In the genomic region with DNA sequence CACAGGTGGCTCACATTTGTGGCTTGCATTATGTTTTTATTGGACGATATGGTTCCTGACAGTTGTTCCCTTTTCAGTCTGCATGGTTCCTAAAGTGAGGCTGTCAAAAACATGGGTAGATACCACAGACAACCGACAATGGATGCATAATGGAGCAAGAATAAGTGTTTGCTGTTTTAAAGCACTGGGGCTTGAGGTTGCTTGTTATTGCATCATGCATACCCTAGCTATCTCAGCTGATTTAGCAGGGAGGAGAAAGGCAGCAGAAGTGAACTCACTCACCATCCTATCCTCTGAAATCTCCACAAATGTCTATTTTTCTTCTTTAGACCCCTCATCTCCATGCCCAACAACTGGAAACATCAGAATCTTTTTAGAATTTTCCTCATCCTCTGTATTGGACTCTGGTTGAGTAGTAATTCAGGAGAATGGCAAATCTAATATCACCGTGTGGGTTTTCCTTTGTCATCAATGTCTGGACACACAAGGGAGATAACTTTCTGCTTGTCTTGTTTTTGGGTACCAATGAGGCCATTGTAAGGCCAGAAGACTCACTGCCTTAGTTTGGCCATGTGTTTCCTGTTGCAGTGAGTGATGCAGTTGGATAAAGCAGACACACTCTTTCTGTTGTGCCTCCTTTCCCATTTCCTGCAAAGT, we compare ENCODE assay signal across 1 cellular context.
TF ChIP-seq lines count a peak whose summit lies in the region.

No MANE protein-coding gene starts in this region.

TF ChIP-seq in K562, 482 proteins besides CTCF, POLR2A, EP300 and RAD21 (continued from another document and continues in another):
- TF ChIP-seq, protein P1, sequence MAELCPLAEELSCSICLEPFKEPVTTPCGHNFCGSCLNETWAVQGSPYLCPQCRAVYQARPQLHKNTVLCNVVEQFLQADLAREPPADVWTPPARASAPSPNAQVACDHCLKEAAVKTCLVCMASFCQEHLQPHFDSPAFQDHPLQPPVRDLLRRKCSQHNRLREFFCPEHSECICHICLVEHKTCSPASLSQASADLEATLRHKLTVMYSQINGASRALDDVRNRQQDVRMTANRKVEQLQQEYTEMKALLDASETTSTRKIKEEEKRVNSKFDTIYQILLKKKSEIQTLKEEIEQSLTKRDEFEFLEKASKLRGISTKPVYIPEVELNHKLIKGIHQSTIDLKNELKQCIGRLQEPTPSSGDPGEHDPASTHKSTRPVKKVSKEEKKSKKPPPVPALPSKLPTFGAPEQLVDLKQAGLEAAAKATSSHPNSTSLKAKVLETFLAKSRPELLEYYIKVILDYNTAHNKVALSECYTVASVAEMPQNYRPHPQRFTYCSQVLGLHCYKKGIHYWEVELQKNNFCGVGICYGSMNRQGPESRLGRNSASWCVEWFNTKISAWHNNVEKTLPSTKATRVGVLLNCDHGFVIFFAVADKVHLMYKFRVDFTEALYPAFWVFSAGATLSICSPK (IDR thresholded peaks at IDR 0.05; ENCODE audit: borderline replicate concordance), result no peak
- TF ChIP-seq ZBTB17 (CRISPR knock-in tag; IDR thresholded peaks at IDR 0.05) (peak; percentile 89), ZEB2 (IDR thresholded peaks at IDR 0.05) (peak; percentile 59; the same call in 1 of the 2 replicates), ZNF57 (CRISPR knock-in tag; IDR thresholded peaks at IDR 0.05) (no peak), SRF (CRISPR knock-in tag; IDR thresholded peaks at IDR 0.05) (peak in 1 of 2 experiments; percentile 90; a peak in 1 of 4 replicates), HDAC8 (tag; IDR thresholded peaks at IDR 0.05) (peak; percentile 70; the same call in 1 of the 2 replicates), ZNF311 (CRISPR knock-in tag; IDR thresholded peaks at IDR 0.05) (0 out of 2 replicates have a peak, but pooled peaks have one; percentile 17), NBN (IDR thresholded peaks at IDR 0.05; ENCODE audit: low read depth) (peak; percentile 75), L3MBTL2 (IDR thresholded peaks at IDR 0.05) (peak; percentile 78), ARHGAP35 (IDR thresholded peaks at IDR 0.05; ENCODE audit: partially characterized antibody) (no peak), MAZ (CRISPR knock-in tag; conservative IDR thresholded peaks at IDR 0.05 in 1 of 2, IDR thresholded peaks at IDR 0.05 in 1 of 2) (peak; percentile 41 to 47; a peak in 2 of 4 replicates), CTBP1 (IDR thresholded peaks at IDR 0.05; ENCODE audit: borderline replicate concordance) (peak; percentile 87), TEAD2 (tag; IDR thresholded peaks at IDR 0.05) (peak; percentile 62; the same call in 1 of the 2 replicates), ZNF239 (CRISPR knock-in tag; IDR thresholded peaks at IDR 0.05) (peak; percentile 78), KLF6 (CRISPR knock-in tag; IDR thresholded peaks at IDR 0.05; ENCODE audit: borderline replicate concordance) (peak; percentile 89), CEBPB (tag; IDR thresholded peaks at IDR 0.05) (peak; percentile 97), ZNF717 (CRISPR knock-in tag; IDR thresholded peaks at IDR 0.05) (no peak), SNRNP70 (optimal IDR thresholded peaks at IDR 0.05; ENCODE audit: low read depth, low read length) (no peak), MEF2D (tag; conservative IDR thresholded peaks at IDR 0.05; ENCODE audit: low read depth) (peak; percentile 60), ZNF431 (CRISPR knock-in tag; IDR thresholded peaks at IDR 0.05) (no peak), ATF1 (CRISPR knock-in tag; IDR thresholded peaks at IDR 0.05) (no peak), ATF1 (tag; IDR thresholded peaks at IDR 0.05) (peak; percentile 53), ARID1B (IDR thresholded peaks at IDR 0.05) (peak; percentile 73; the same call in 1 of the 2 replicates)
- TF ChIP-seq, protein P2, sequence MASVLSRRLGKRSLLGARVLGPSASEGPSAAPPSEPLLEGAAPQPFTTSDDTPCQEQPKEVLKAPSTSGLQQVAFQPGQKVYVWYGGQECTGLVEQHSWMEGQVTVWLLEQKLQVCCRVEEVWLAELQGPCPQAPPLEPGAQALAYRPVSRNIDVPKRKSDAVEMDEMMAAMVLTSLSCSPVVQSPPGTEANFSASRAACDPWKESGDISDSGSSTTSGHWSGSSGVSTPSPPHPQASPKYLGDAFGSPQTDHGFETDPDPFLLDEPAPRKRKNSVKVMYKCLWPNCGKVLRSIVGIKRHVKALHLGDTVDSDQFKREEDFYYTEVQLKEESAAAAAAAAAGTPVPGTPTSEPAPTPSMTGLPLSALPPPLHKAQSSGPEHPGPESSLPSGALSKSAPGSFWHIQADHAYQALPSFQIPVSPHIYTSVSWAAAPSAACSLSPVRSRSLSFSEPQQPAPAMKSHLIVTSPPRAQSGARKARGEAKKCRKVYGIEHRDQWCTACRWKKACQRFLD (CRISPR knock-in tag; IDR thresholded peaks at IDR 0.05), result no peak
- TF ChIP-seq, protein P3, sequence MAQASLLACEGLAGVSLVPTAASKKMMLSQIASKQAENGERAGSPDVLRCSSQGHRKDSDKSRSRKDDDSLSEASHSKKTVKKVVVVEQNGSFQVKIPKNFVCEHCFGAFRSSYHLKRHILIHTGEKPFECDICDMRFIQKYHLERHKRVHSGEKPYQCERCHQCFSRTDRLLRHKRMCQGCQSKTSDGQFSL (CRISPR knock-in tag; IDR thresholded peaks at IDR 0.05), result no peak
- TF ChIP-seq, protein P3 (tag; IDR thresholded peaks at IDR 0.05), result 0 out of 4 replicates have a peak, but pooled peaks of 1 of the 2 experiments have one; percentile 35
- TF ChIP-seq, protein P4, sequence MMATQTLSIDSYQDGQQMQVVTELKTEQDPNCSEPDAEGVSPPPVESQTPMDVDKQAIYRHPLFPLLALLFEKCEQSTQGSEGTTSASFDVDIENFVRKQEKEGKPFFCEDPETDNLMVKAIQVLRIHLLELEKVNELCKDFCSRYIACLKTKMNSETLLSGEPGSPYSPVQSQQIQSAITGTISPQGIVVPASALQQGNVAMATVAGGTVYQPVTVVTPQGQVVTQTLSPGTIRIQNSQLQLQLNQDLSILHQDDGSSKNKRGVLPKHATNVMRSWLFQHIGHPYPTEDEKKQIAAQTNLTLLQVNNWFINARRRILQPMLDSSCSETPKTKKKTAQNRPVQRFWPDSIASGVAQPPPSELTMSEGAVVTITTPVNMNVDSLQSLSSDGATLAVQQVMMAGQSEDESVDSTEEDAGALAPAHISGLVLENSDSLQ (IDR thresholded peaks at IDR 0.05), result peak; percentile 46
- TF ChIP-seq, protein P5, sequence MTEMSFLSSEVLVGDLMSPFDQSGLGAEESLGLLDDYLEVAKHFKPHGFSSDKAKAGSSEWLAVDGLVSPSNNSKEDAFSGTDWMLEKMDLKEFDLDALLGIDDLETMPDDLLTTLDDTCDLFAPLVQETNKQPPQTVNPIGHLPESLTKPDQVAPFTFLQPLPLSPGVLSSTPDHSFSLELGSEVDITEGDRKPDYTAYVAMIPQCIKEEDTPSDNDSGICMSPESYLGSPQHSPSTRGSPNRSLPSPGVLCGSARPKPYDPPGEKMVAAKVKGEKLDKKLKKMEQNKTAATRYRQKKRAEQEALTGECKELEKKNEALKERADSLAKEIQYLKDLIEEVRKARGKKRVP (CRISPR knock-in tag; IDR thresholded peaks at IDR 0.05), result peak; percentile 100
- TF ChIP-seq, protein P6, sequence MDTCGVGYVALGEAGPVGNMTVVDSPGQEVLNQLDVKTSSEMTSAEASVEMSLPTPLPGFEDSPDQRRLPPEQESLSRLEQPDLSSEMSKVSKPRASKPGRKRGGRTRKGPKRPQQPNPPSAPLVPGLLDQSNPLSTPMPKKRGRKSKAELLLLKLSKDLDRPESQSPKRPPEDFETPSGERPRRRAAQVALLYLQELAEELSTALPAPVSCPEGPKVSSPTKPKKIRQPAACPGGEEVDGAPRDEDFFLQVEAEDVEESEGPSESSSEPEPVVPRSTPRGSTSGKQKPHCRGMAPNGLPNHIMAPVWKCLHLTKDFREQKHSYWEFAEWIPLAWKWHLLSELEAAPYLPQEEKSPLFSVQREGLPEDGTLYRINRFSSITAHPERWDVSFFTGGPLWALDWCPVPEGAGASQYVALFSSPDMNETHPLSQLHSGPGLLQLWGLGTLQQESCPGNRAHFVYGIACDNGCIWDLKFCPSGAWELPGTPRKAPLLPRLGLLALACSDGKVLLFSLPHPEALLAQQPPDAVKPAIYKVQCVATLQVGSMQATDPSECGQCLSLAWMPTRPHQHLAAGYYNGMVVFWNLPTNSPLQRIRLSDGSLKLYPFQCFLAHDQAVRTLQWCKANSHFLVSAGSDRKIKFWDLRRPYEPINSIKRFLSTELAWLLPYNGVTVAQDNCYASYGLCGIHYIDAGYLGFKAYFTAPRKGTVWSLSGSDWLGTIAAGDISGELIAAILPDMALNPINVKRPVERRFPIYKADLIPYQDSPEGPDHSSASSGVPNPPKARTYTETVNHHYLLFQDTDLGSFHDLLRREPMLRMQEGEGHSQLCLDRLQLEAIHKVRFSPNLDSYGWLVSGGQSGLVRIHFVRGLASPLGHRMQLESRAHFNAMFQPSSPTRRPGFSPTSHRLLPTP (IDR thresholded peaks at IDR 0.05; ENCODE audit: borderline replicate concordance, extremely low read depth, insufficient read length), result no peak
- TF ChIP-seq, protein P7, sequence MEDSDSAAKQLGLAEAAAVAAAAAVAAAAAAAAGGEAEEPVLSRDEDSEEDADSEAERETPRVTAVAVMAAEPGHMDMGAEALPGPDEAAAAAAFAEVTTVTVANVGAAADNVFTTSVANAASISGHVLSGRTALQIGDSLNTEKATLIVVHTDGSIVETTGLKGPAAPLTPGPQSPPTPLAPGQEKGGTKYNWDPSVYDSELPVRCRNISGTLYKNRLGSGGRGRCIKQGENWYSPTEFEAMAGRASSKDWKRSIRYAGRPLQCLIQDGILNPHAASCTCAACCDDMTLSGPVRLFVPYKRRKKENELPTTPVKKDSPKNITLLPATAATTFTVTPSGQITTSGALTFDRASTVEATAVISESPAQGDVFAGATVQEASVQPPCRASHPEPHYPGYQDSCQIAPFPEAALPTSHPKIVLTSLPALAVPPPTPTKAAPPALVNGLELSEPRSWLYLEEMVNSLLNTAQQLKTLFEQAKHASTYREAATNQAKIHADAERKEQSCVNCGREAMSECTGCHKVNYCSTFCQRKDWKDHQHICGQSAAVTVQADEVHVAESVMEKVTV (CRISPR knock-in tag; IDR thresholded peaks at IDR 0.05), result peak; percentile 66
- TF ChIP-seq, protein P8, sequence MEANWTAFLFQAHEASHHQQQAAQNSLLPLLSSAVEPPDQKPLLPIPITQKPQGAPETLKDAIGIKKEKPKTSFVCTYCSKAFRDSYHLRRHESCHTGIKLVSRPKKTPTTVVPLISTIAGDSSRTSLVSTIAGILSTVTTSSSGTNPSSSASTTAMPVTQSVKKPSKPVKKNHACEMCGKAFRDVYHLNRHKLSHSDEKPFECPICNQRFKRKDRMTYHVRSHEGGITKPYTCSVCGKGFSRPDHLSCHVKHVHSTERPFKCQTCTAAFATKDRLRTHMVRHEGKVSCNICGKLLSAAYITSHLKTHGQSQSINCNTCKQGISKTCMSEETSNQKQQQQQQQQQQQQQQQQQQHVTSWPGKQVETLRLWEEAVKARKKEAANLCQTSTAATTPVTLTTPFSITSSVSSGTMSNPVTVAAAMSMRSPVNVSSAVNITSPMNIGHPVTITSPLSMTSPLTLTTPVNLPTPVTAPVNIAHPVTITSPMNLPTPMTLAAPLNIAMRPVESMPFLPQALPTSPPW (CRISPR knock-in tag; IDR thresholded peaks at IDR 0.05), result peak; percentile 31
- TF ChIP-seq, protein P9, sequence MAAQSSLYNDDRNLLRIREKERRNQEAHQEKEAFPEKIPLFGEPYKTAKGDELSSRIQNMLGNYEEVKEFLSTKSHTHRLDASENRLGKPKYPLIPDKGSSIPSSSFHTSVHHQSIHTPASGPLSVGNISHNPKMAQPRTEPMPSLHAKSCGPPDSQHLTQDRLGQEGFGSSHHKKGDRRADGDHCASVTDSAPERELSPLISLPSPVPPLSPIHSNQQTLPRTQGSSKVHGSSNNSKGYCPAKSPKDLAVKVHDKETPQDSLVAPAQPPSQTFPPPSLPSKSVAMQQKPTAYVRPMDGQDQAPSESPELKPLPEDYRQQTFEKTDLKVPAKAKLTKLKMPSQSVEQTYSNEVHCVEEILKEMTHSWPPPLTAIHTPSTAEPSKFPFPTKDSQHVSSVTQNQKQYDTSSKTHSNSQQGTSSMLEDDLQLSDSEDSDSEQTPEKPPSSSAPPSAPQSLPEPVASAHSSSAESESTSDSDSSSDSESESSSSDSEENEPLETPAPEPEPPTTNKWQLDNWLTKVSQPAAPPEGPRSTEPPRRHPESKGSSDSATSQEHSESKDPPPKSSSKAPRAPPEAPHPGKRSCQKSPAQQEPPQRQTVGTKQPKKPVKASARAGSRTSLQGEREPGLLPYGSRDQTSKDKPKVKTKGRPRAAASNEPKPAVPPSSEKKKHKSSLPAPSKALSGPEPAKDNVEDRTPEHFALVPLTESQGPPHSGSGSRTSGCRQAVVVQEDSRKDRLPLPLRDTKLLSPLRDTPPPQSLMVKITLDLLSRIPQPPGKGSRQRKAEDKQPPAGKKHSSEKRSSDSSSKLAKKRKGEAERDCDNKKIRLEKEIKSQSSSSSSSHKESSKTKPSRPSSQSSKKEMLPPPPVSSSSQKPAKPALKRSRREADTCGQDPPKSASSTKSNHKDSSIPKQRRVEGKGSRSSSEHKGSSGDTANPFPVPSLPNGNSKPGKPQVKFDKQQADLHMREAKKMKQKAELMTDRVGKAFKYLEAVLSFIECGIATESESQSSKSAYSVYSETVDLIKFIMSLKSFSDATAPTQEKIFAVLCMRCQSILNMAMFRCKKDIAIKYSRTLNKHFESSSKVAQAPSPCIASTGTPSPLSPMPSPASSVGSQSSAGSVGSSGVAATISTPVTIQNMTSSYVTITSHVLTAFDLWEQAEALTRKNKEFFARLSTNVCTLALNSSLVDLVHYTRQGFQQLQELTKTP (IDR thresholded peaks at IDR 0.05; ENCODE audit: low read depth in 1 of 2, partially characterized antibody in 2 of 2), result peak; percentile 62 to 71
- TF ChIP-seq, protein P10, sequence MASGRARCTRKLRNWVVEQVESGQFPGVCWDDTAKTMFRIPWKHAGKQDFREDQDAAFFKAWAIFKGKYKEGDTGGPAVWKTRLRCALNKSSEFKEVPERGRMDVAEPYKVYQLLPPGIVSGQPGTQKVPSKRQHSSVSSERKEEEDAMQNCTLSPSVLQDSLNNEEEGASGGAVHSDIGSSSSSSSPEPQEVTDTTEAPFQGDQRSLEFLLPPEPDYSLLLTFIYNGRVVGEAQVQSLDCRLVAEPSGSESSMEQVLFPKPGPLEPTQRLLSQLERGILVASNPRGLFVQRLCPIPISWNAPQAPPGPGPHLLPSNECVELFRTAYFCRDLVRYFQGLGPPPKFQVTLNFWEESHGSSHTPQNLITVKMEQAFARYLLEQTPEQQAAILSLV (tag; IDR thresholded peaks at IDR 0.05), result peak; percentile 99
- TF ChIP-seq, protein P11, sequence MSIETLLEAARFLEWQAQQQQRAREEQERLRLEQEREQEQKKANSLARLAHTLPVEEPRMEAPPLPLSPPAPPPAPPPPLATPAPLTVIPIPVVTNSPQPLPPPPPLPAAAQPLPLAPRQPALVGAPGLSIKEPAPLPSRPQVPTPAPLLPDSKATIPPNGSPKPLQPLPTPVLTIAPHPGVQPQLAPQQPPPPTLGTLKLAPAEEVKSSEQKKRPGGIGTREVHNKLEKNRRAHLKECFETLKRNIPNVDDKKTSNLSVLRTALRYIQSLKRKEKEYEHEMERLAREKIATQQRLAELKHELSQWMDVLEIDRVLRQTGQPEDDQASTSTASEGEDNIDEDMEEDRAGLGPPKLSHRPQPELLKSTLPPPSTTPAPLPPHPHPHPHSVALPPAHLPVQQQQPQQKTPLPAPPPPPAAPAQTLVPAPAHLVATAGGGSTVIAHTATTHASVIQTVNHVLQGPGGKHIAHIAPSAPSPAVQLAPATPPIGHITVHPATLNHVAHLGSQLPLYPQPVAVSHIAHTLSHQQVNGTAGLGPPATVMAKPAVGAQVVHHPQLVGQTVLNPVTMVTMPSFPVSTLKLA (conservative IDR thresholded peaks at IDR 0.05), result 0 out of 4 replicates have a peak, but pooled peaks of 1 of the 2 experiments have one; percentile 14
